Comparison of ENCODE assay signal across 1 cellular context in the genomic region with DNA sequence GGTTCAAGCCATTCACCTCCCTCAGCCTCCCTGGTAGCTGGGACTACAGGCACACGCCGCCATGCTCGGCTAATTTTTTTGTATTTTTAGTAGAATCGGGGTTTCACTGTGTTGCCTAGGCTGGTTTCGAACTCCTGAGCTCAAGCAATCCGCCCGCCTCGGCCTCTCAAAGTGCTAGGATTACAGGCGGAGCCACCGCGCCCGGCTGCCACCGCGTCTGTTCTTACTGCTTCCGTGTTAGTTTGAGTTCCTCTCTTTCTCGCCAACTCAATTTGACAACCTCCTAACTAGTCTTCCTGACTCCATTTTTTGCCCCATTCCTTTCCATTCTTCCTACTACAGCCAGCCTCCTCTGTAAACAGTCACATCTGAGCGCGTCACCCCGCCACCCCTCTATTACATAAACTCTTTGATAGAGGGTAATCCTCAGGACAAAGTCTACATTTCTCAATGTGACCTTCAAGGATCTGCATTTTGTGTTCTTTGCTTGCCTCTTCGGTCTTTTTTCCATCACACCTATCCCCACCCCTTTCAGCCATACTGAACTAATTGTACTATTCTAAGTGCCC.
TF ChIP-seq lines count a peak whose summit lies in the region.

No MANE protein-coding gene starts in this region.

TF ChIP-seq in WTC11, 78 proteins besides CTCF, POLR2A, EP300 and RAD21:
- TF ChIP-seq ZNF532 (CRISPR knock-in tag; IDR thresholded peaks at IDR 0.05; ENCODE audit: borderline replicate concordance): no peak
